1 cellular context compared by ENCODE assay signal in the genomic region with DNA sequence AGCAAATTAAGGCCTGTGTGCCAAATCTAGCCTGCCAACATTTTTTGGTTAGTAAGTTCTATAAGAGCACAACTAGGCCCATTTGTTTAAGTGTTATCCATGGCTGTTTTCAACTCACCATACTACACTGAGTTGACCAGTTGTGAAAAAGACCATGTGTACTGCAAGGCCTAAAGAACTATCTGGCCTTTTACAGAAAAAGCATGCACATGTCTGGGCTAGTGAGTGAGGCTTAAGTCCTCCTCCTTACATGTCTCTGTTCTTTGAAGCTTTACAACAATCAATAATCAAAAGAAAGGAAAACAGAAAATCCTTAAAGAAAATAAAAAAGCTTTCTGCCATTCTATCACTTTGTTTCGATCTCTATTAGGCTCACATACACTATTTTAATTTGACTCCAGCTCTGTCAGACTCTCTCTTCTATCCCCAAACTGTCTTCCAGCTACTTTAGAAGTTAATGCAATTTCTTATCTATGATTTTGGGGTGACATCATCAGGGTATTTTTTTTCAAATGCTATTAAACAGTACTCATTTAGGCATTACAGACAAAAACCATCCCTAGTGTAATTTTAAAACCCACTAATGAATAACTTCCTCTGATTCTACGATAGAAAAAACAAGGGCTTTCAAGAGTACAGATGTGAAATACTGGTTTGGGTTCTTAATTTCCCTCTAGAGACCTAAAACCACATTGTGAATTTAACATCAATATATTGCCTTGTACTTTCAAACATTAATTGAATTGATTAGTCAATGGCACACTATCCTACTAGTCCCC.
A peak's percentile ranks its signal among the peaks of the same experiment; 100 is the strongest.
TF ChIP-seq lines count a peak whose summit lies in the region.

No MANE protein-coding gene starts in this region.

TF ChIP-seq in K562, 482 proteins besides CTCF, POLR2A, EP300 and RAD21:
- TF ChIP-seq POLR2AphosphoS2 (IDR thresholded peaks at IDR 0.05; ENCODE audit: low read length) (no peak), JUND (IDR thresholded peaks at IDR 0.05; ENCODE audit: borderline replicate concordance, low read depth, low read length) (no peak), JUND (tag; IDR thresholded peaks at IDR 0.05; ENCODE audit: borderline replicate concordance, low read depth, low read length) (peak; percentile 16; the same call in 1 of the 3 replicates), ATF7 (IDR thresholded peaks at IDR 0.05) (peak; percentile 29; the same call in 1 of the 2 replicates), RBM15 (IDR thresholded peaks at IDR 0.05; ENCODE audit: insufficient read depth, low read length) (no peak), SRSF3 (IDR thresholded peaks at IDR 0.05; ENCODE audit: insufficient read depth, low read length) (no peak), ATF3 (IDR thresholded peaks at IDR 0.05) (peak; percentile 74), ATF3 (CRISPR knock-in tag; conservative IDR thresholded peaks at IDR 0.05) (no peak), RFX7 (CRISPR knock-in tag; IDR thresholded peaks at IDR 0.05) (no peak), ZNF561 (CRISPR knock-in tag; conservative IDR thresholded peaks at IDR 0.05) (no peak)
- TF ChIP-seq, protein P1, sequence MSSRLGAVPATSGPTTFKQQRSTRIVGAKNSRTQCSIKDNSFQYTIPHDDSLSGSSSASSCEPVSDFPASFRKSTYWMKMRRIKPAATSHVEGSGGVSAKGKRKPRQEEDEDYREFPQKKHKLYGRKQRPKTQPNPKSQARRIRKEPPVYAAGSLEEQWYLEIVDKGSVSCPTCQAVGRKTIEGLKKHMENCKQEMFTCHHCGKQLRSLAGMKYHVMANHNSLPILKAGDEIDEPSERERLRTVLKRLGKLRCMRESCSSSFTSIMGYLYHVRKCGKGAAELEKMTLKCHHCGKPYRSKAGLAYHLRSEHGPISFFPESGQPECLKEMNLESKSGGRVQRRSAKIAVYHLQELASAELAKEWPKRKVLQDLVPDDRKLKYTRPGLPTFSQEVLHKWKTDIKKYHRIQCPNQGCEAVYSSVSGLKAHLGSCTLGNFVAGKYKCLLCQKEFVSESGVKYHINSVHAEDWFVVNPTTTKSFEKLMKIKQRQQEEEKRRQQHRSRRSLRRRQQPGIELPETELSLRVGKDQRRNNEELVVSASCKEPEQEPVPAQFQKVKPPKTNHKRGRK (tag; IDR thresholded peaks at IDR 0.05): no peak
